19 cellular contexts compared by ENCODE assay signal in genomic region chr16:11412965-11413887, GRCh38.
DNase-seq lines count a peak whose midpoint lies in the region; ATAC-seq, FAIRE-seq and TF ChIP-seq lines count a peak whose summit lies in the region.
"Had no signal": no experiment of that assay in that cellular context is flagged by ENCODE, and none has a peak within 500 bp of the region (broad histone marks: within the 10 kb centered on the region; RNA-seq: fewer than 3 reads in every experiment).

No MANE protein-coding gene starts in this region.

- H3K27ac ChIP-seq in HEK293 (ENCODE audit: extremely low read depth, low read depth, low read length) (no peak overlapping the region), endodermal cell (ENCODE audit: low read depth, low read length) (no peak overlapping the region), osteoblast (ENCODE audit: low read depth, low read length) (no peak overlapping the region)
- H3K27ac ChIP-seq: GM23248 had no signal

- H3K4me3 Mint-ChIP-seq in endodermal cell = no peak overlapping the region
- H3K4me3 Mint-ChIP-seq: CD4-positive, CD25-positive, alpha-beta regulatory T cell; CD8-positive, alpha-beta memory T cell had no signal

- H3K9me3 ChIP-seq in HEK293 (ENCODE audit: control insufficient read depth, insufficient read depth, low read depth, low read length) = no peaks in the 10 kb centered on the region
- H3K9me3 ChIP-seq in endodermal cell (ENCODE audit: control insufficient read depth, low read length) = no peaks in the 10 kb centered on the region
- no peaks in the 10 kb centered on the region for H3K9me3 ChIP-seq in osteoblast (ENCODE audit: low read depth, low read length)
- H3K9me3 ChIP-seq: BE2C, HAP-1 had no signal

- no peaks in the 10 kb centered on the region for H4K20me1 ChIP-seq in osteoblast (ENCODE audit: insufficient read depth, low read length)

- H3K4me3 ChIP-seq in HEK293 (ENCODE audit: low read depth, low read length) = no peak overlapping the region
- H3K4me3 ChIP-seq in endodermal cell (ENCODE audit: low read length) = no peak overlapping the region
- H3K4me3 ChIP-seq in osteoblast (ENCODE audit: insufficient read depth, low read length) = no peak overlapping the region
- H3K4me3 ChIP-seq: GM23248, HAP-1 had no signal

- H3K4me2 ChIP-seq in osteoblast (ENCODE audit: insufficient read depth, low read length) = no peak overlapping the region

- no peaks in the 10 kb centered on the region for H3K36me3 ChIP-seq in HEK293 (ENCODE audit: control insufficient read depth in 2 of 2, insufficient read depth in 1 of 2, low read length in 2 of 2)
- no peaks in the 10 kb centered on the region for H3K36me3 ChIP-seq in endodermal cell (ENCODE audit: control insufficient read depth, insufficient read depth, low read length)
- no peaks in the 10 kb centered on the region for H3K36me3 ChIP-seq in osteoblast (ENCODE audit: insufficient read depth, low read length)
- H3K36me3 ChIP-seq: BE2C, HAP-1 had no signal

- no peak overlapping the region for H3K9ac ChIP-seq in endodermal cell (ENCODE audit: extremely low read depth, low read length, poor library complexity, severe bottlenecking)
- H3K9ac ChIP-seq: GM23248 had no signal

- no peaks in the 10 kb centered on the region for H3K27me3 Mint-ChIP-seq in endodermal cell (ENCODE audit: insufficient read depth)
- H3K27me3 Mint-ChIP-seq: CD4-positive, CD25-positive, alpha-beta regulatory T cell had no signal

- POLR2A ChIA-PET in HEK293 (lab: Yijun Ruan, JAX) = no interaction called here

- no peaks in the 10 kb centered on the region for H3K36me3 Mint-ChIP-seq in endodermal cell (ENCODE audit: low read depth)
- H3K36me3 Mint-ChIP-seq: CD4-positive, CD25-positive, alpha-beta regulatory T cell had no signal

- H2AFZ ChIP-seq in osteoblast (ENCODE audit: low read length) = no peak overlapping the region
- H2AFZ ChIP-seq: GM23248 had no signal

- H3K79me2 ChIP-seq in osteoblast (ENCODE audit: insufficient read depth, low read length) = no peaks in the 10 kb centered on the region

- H3K9me3 Mint-ChIP-seq in endodermal cell = no peaks in the 10 kb centered on the region
- H3K9me3 Mint-ChIP-seq: CD8-positive, alpha-beta memory T cell had no signal

- DNase-seq in HTR-8/SVneo (ENCODE audit: insufficient read length, low spot score) (no peak), endodermal cell (peak; percentile 32), osteoblast (ENCODE audit: insufficient read length, low spot score, missing footprints) (peak; percentile 35), activated T-cell treated with anti-CD3 and anti-CD28 coated beads for 4 hours (no peak)
- DNase-seq: ACHN; BE2C; C1 segment of cervical spinal cord; CD4-positive, CD25-positive, alpha-beta regulatory T cell; CD8-positive, alpha-beta memory T cell; COR-L47; GM23248 had no signal

- no peak for ATAC-seq in GM19463 (IDR thresholded peaks at IDR 0.05; ENCODE audit: unreplicated experiment)

- WGBS in endodermal cell (ENCODE audit: insufficient coverage in 1 of 2, insufficient read length in 1 of 2), 2 experiments = 90 to 92% methylated on average over 9 to 15 of the region's 15 CpGs

- H3K4me1 ChIP-seq in HEK293 (ENCODE audit: control insufficient read depth, insufficient read depth, low read length) (no peaks in the 10 kb centered on the region), endodermal cell (ENCODE audit: control insufficient read depth, insufficient read depth, low read length) (no peaks in the 10 kb centered on the region), osteoblast (ENCODE audit: insufficient read depth, low read length) (peaks cover 18% of the 10 kb centered on the region)
- H3K4me1 ChIP-seq: BE2C, HAP-1 had no signal

- FAIRE-seq in HTR-8/SVneo (lab: Jason Lieb, UNC) = peak; percentile 23
- FAIRE-seq: A204.1, D721Med, G401.6, GM12891, GM19239 had no signal

- TF ChIP-seq CTCF in HEK293 (tag by site-specific recombination; IDR thresholded peaks at IDR 0.05) = no peak
- TF ChIP-seq CTCF in endodermal cell (conservative IDR thresholded peaks at IDR 0.05) = no peak
- TF ChIP-seq CTCF in osteoblast (IDR thresholded peaks at IDR 0.05; ENCODE audit: extremely low read depth, low read depth, low read length) = no peak

- H3K4me1 Mint-ChIP-seq in endodermal cell = no peaks in the 10 kb centered on the region
- H3K4me1 Mint-ChIP-seq: CD4-positive, CD25-positive, alpha-beta regulatory T cell; CD8-positive, alpha-beta memory T cell had no signal

- CTCF ChIA-PET in HEK293 (lab: Yijun Ruan, JAX) = interaction anchor here (0.9 kb wide), 1 partner anchor 17 kb away, joined by 4 read pairs; no protein-coding TSS in a partner anchor

- H3K27me3 ChIP-seq in endodermal cell (ENCODE audit: control insufficient read depth, insufficient read depth, low read length, poor library complexity, severe bottlenecking) (no peaks in the 10 kb centered on the region), osteoblast (ENCODE audit: insufficient read depth, low read length) (no peaks in the 10 kb centered on the region)
- H3K27me3 ChIP-seq: BE2C had no signal

- H3K27ac Mint-ChIP-seq in endodermal cell = no peak overlapping the region
- H3K27ac Mint-ChIP-seq: CD4-positive, CD25-positive, alpha-beta regulatory T cell had no signal

TF ChIP-seq in HEK293, 187 proteins besides CTCF, POLR2A, EP300 and RAD21:
- TF ChIP-seq ZNF560 (tag by site-specific recombination; IDR thresholded peaks at IDR 0.05; ENCODE audit: borderline replicate concordance) (no peak), ZNF157 (tag by site-specific recombination; IDR thresholded peaks at IDR 0.05) (no peak), ATF2 (tag by site-specific recombination; IDR thresholded peaks at IDR 0.05; ENCODE audit: low read depth) (no peak), ZNF513 (tag by site-specific recombination; IDR thresholded peaks at IDR 0.05) (peak; percentile 51), ZNF341 (tag by site-specific recombination; IDR thresholded peaks at IDR 0.05; ENCODE audit: low read depth) (no peak)
- TF ChIP-seq, protein P1, sequence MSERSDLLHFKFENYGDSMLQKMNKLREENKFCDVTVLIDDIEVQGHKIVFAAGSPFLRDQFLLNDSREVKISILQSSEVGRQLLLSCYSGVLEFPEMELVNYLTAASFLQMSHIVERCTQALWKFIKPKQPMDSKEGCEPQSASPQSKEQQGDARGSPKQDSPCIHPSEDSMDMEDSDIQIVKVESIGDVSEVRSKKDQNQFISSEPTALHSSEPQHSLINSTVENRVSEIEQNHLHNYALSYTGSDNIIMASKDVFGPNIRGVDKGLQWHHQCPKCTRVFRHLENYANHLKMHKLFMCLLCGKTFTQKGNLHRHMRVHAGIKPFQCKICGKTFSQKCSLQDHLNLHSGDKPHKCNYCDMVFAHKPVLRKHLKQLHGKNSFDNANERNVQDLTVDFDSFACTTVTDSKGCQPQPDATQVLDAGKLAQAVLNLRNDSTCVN (tag by site-specific recombination; optimal IDR thresholded peaks at IDR 0.05) = no peak

Comparison
In these comparisons a context has a peak if more than half of its experiments do, and no peak if none do; other contexts are left out.
1. DNase-seq: peak in endodermal cell (single experiment) and osteoblast (single experiment); none in HTR-8/SVneo (single experiment) and activated T-cell treated with anti-CD3 and anti-CD28 coated beads for 4 hours (single experiment).